ENCODE assay signal across 23 cellular contexts in genomic region chr10:8315619-8316021, GRCh38.
A peak's percentile ranks its signal among the peaks of the same experiment; 100 is the strongest.
DNase-seq lines count a peak whose midpoint lies in the region; ATAC-seq and TF ChIP-seq lines count a peak whose summit lies in the region.
"Had no signal": no experiment of that assay in that cellular context is flagged by ENCODE, and none has a peak within 500 bp of the region (broad histone marks: within the 10 kb centered on the region; RNA-seq: fewer than 3 reads in every experiment).

No MANE protein-coding gene starts in this region.

- peaks cover 11% of the 10 kb centered on the region for H3K9me3 Mint-ChIP-seq in activated CD4-positive, alpha-beta memory T cell treated with anti-CD3 and anti-CD28 coated beads, Interleukin-2, amount 10 ng/mL, durations not matched to agents 7 days and 5 days
- H3K9me3 Mint-ChIP-seq: H9, natural killer cell had no signal

- H3K27ac ChIP-seq in right atrium auricular region (no peak overlapping the region), SJCRH30 (no peak overlapping the region)
- H3K27ac ChIP-seq: esophagus squamous epithelium, parathyroid adenoma, sigmoid colon, upper lobe of right lung, VCaP had no signal

- H3K4me3 ChIP-seq in GM06990 (replicated peaks; ENCODE audit: low read depth, low read length) (no peak overlapping the region), right atrium auricular region (no peak overlapping the region), SJCRH30 (no peak overlapping the region)
- H3K4me3 ChIP-seq: esophagus squamous epithelium, sigmoid colon, upper lobe of right lung had no signal

- H3K36me3 ChIP-seq in GM06990 (ENCODE audit: control insufficient read depth, insufficient read depth, low read length) = no peaks in the 10 kb centered on the region
- no peaks in the 10 kb centered on the region for H3K36me3 ChIP-seq in right atrium auricular region
- H3K36me3 ChIP-seq in SJCRH30 = no peaks in the 10 kb centered on the region
- H3K36me3 ChIP-seq: esophagus squamous epithelium, sigmoid colon, upper lobe of right lung had no signal

- CTCF ChIA-PET in activated CD4-positive, alpha-beta memory T cell treated with anti-CD3 and anti-CD28 coated beads, Interleukin-2, amount 10 ng/mL, durations not matched to agents 7 days and 5 days (lab: Charles Lee) = interaction anchor here (1.0 kb wide), 1 partner anchor 48 kb away, joined by 3 read pairs; no protein-coding TSS in a partner anchor

- H3K4me1 Mint-ChIP-seq in activated CD4-positive, alpha-beta memory T cell treated with anti-CD3 and anti-CD28 coated beads, Interleukin-2, amount 10 ng/mL, durations not matched to agents 7 days and 5 days = peaks cover 36% of the 10 kb centered on the region
- H3K4me1 Mint-ChIP-seq: natural killer cell had no signal

- TF ChIP-seq CTCF in GM06990 (IDR thresholded peaks at IDR 0.05; ENCODE audit: insufficient read depth, low read length, poor library complexity, severe bottlenecking) = no peak
- no peak for TF ChIP-seq CTCF in right atrium auricular region (IDR thresholded peaks at IDR 0.05)

- no peaks in the 10 kb centered on the region for H3K27me3 Mint-ChIP-seq in activated CD4-positive, alpha-beta memory T cell treated with anti-CD3 and anti-CD28 coated beads, Interleukin-2, amount 10 ng/mL, durations not matched to agents 7 days and 5 days

- H3K4me1 ChIP-seq in right atrium auricular region = no peaks in the 10 kb centered on the region
- H3K4me1 ChIP-seq in SJCRH30 = no peaks in the 10 kb centered on the region
- H3K4me1 ChIP-seq: parathyroid adenoma, upper lobe of right lung had no signal

- DNase-seq in GM06990 (ENCODE audit: extremely low read depth, insufficient read length) = peak; percentile 47
- DNase-seq in activated CD4-positive, alpha-beta memory T cell treated with anti-CD3 and anti-CD28 coated beads, Interleukin-2, amount 10 ng/mL, durations not matched to agents 7 days and 5 days = no peak
- no peak for DNase-seq in right atrium auricular region (ENCODE audit: low spot score)
- DNase-seq in UCSD-AML1 (lab: John Stamatoyannopoulos, UW; ENCODE audit: unreplicated experiment) = no peak
- no peak for DNase-seq in amygdala (lab: John Stamatoyannopoulos, UW)
- DNase-seq in SJCRH30 = no peak
- DNase-seq: activated naive CD4-positive, alpha-beta T cell treated with Interleukin-2 at 50 U/mL for 16 hours; DMS79 treated with DMSO at 0.1 percent for 48 hours; effector CD8-positive, alpha-beta T cell; esophagus squamous epithelium; H9; natural killer cell; NCI-H1417 treated with DMSO at 0.1 percent for 48 hours; NCI-H2171; NCI-H774; SHP77 treated with DMSO at 0.1 percent for 48 hours; sigmoid colon; stimulated activated naive CD4-positive, alpha-beta T cell treated with Interleukin-2 at 50 U/mL for 16 hours; upper lobe of right lung had no signal

- ATAC-seq in GM18519 (IDR thresholded peaks at IDR 0.05; ENCODE audit: low FRiP score, unreplicated experiment) = peak; percentile 67
- peak; percentile 54 for ATAC-seq in HG03039 (IDR thresholded peaks at IDR 0.05; ENCODE audit: unreplicated experiment)
- ATAC-seq: natural killer cell, upper lobe of right lung had no signal

- peak overlapping the region; percentile 53 for H3K27ac Mint-ChIP-seq in activated CD4-positive, alpha-beta memory T cell treated with anti-CD3 and anti-CD28 coated beads, Interleukin-2, amount 10 ng/mL, durations not matched to agents 7 days and 5 days
- H3K27ac Mint-ChIP-seq: H9, natural killer cell had no signal

- peaks cover 24% of the 10 kb centered on the region for H3K36me3 Mint-ChIP-seq in activated CD4-positive, alpha-beta memory T cell treated with anti-CD3 and anti-CD28 coated beads, Interleukin-2, amount 10 ng/mL, durations not matched to agents 7 days and 5 days (ENCODE audit: low read depth)
- H3K36me3 Mint-ChIP-seq: natural killer cell had no signal

- no peak overlapping the region for H3K4me3 Mint-ChIP-seq in activated CD4-positive, alpha-beta memory T cell treated with anti-CD3 and anti-CD28 coated beads, Interleukin-2, amount 10 ng/mL, durations not matched to agents 7 days and 5 days
- H3K4me3 Mint-ChIP-seq: H9, natural killer cell had no signal

- POLR2A ChIA-PET in activated CD4-positive, alpha-beta memory T cell treated with anti-CD3 and anti-CD28 coated beads, Interleukin-2, amount 10 ng/mL, durations not matched to agents 7 days and 5 days (lab: Charles Lee) = interaction anchor here (1.2 to 1.5 kb wide), 3 partner anchors 15 to 179 kb away, joined by 3 read pairs; no protein-coding TSS in a partner anchor

- H3K27me3 ChIP-seq in GM06990 (replicated peaks; ENCODE audit: control insufficient read depth, insufficient read depth, low read length) = no peaks in the 10 kb centered on the region
- H3K27me3 ChIP-seq in right atrium auricular region = no peaks in the 10 kb centered on the region
- no peaks in the 10 kb centered on the region for H3K27me3 ChIP-seq in SJCRH30

- H3K9me3 ChIP-seq in right atrium auricular region (no peaks in the 10 kb centered on the region), SJCRH30 (replicated peaks) (no peaks in the 10 kb centered on the region)
- H3K9me3 ChIP-seq: esophagus squamous epithelium, sigmoid colon, upper lobe of right lung had no signal
